10 cellular contexts compared by ENCODE assay signal in the genomic region with DNA sequence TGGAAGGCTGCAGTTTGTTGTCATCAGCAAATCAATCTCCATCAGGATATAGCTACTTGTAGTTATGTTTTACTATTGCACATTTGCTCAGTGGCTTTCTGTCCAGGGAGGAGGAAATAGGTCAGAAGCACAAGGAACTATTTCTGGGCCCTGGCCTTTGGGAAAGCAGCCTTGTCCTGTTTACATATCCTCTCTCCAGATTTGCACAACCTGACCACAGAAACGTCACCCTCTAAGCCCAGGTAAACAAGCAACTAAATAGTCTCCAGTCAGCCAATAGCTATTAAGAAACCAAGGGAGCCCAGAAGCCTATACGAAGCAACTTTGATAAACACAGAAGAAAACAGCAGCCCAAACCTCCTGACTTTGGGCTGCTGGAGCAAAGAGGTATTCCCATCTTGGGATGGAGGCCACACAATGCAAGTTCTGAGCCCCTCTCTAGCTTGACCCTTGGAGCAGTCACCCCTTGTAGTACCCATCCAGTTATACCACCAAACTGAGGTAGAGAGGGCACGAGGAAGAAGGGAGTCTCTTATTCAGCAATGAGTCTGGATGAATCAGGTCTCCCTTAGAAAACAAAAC. TPM values are rescaled to one million over a fixed set of nuclear protein-coding genes. Genes with fewer than 3 reads are reported as not detected.
DNase-seq lines count a peak whose midpoint lies in the region; ATAC-seq, FAIRE-seq and TF ChIP-seq lines count a peak whose summit lies in the region.
"Had no signal": no experiment of that assay in that cellular context is flagged by ENCODE, and none has a peak within 500 bp of the region (broad histone marks: within the 10 kb centered on the region; RNA-seq: fewer than 3 reads in every experiment).

No MANE protein-coding gene starts in this region.

- DNase-seq in HT-29 (ENCODE audit: low spot score), result peak; percentile 71
- peak; percentile 88 for DNase-seq in amniotic epithelial cell (ENCODE audit: low read depth)
- peak; percentile 68 for DNase-seq in HepG2 (ENCODE audit: low spot score)
- DNase-seq in H7, result no peak
- DNase-seq in NCI-H2081 (lab: John Stamatoyannopoulos, UW), result no peak
- DNase-seq in activated T-cell treated with anti-CD3 and anti-CD28 coated beads, Interleukin-2, amount 50 U/mL, for 24 hours, result no peak
- DNase-seq in NCI-H748 (lab: John Stamatoyannopoulos, UW; ENCODE audit: unreplicated experiment), result no peak
- DNase-seq: nucleus accumbens had no signal

- peaks cover 75% of the 10 kb centered on the region for H3K4me1 ChIP-seq in HepG2 (ENCODE audit: insufficient read depth, low read length)
- H3K4me1 ChIP-seq in stomach smooth muscle (ENCODE audit: control insufficient read depth, insufficient read depth, low read length), result peaks cover 45% of the 10 kb centered on the region

- H3K9ac ChIP-seq in HepG2 (ENCODE audit: insufficient read depth, low read depth, low read length) (0 out of 2 replicates have a peak overlapping the region, but pooled peaks have one; percentile 3), stomach smooth muscle (ENCODE audit: low read length in 2 of 2) (no peak overlapping the region)

- TF ChIP-seq RAD21 in HepG2 (CRISPR knock-in tag; IDR thresholded peaks at IDR 0.05), result no peak

- H3K4me2 ChIP-seq in HepG2 (ENCODE audit: low read depth, low read length), result peak overlapping the region; percentile 97

- ATAC-seq in HepG2, result no peak

- no peaks in the 10 kb centered on the region; a peak in 1 of 5 replicates for H3K27me3 ChIP-seq in HepG2 (ENCODE audit: control insufficient read depth in 1 of 2, insufficient read depth in 2 of 2, low read length in 2 of 2)
- no peaks in the 10 kb centered on the region for H3K27me3 ChIP-seq in stomach smooth muscle (ENCODE audit: control insufficient read depth in 1 of 2, insufficient read depth in 2 of 2, low read length in 2 of 2)
- no peaks in the 10 kb centered on the region for H3K27me3 ChIP-seq in H7 (ENCODE audit: control insufficient read depth, insufficient read depth, low read length)
- H3K27me3 ChIP-seq: tibial nerve had no signal

- H3K79me2 ChIP-seq in HepG2 (ENCODE audit: insufficient read depth, low read length), result peaks cover 22% of the 10 kb centered on the region

- intact Hi-C loops in HepG2 (cut with micrococcal nuclease; ENCODE audit: unreplicated experiment), result loop anchor here (5.0 kb wide), 1 partner anchor 43 kb away; no protein-coding TSS in a partner anchor

- H2AFZ ChIP-seq in HepG2 (ENCODE audit: low read length), result no peak overlapping the region

- BruUV-seq in HepG2 (replicated peaks; lab: Mats Ljungman, UMichigan), result no TSS peak

- TF ChIP-seq EP300 in HepG2 (IDR thresholded peaks at IDR 0.05; ENCODE audit: low read depth in 2 of 2, low read length in 2 of 2) (peak in 1 of 2 experiments; percentile 52; a peak in 2 of 4 replicates), HepG2 (CRISPR knock-in tag; IDR thresholded peaks at IDR 0.05; ENCODE audit: borderline replicate concordance) (peak; percentile 39; the same call in 1 of the 2 replicates)

- WGBS in HepG2 (ENCODE audit: low lambda C conversion rate), result 24% methylated on average over 3 of the region's 3 CpGs

- TF ChIP-seq CTCF in HepG2 (CRISPR knock-in tag; IDR thresholded peaks at IDR 0.05), result no peak

- H3K9me3 ChIP-seq in HepG2 (ENCODE audit: low read length), result no peaks in the 10 kb centered on the region
- H3K9me3 ChIP-seq in stomach smooth muscle (ENCODE audit: control insufficient read depth in 2 of 2, low read length in 2 of 2), result no peaks in the 10 kb centered on the region
- H3K9me3 ChIP-seq: tibial nerve had no signal

- POLR2A ChIA-PET in HepG2 (lab: Yijun Ruan, JAX), result no interaction called here

- in situ Hi-C loops in HepG2 (cut with HindIII; ENCODE audit: extremely low pct_ligation_motif_present, low pct_unique_long_range_greater_than_20kb), result no loop called here

- H3K27me3 Mint-ChIP-seq in activated T-cell treated with anti-CD3 and anti-CD28 coated beads, Interleukin-2, amount 50 U/mL, for 24 hours, result no peaks in the 10 kb centered on the region

- H3K4me1 Mint-ChIP-seq in activated T-cell treated with anti-CD3 and anti-CD28 coated beads, Interleukin-2, amount 50 U/mL, for 24 hours (ENCODE audit: low read depth), result peaks cover 29% of the 10 kb centered on the region

- TF ChIP-seq POLR2A in HepG2 (IDR thresholded peaks at IDR 0.05; ENCODE audit: insufficient read depth in 1 of 2, low read depth in 2 of 2, low read length in 2 of 2), result no peak

- no peak overlapping the region for H3K27ac Mint-ChIP-seq in activated T-cell treated with anti-CD3 and anti-CD28 coated beads, Interleukin-2, amount 50 U/mL, for 24 hours

- H4K20me1 ChIP-seq in HepG2 (ENCODE audit: insufficient read depth, low read length), result peaks cover 15% of the 10 kb centered on the region

- no peaks in the 10 kb centered on the region for H3K9me3 Mint-ChIP-seq in activated T-cell treated with anti-CD3 and anti-CD28 coated beads, Interleukin-2, amount 50 U/mL, for 24 hours

- H3K4me3 Mint-ChIP-seq in activated T-cell treated with anti-CD3 and anti-CD28 coated beads, Interleukin-2, amount 50 U/mL, for 24 hours, result no peak overlapping the region

- CTCF ChIA-PET in HepG2 (lab: Yijun Ruan, JAX; ENCODE audit: low intra/inter-chr PET ratio, low total read pairs), result no interaction called here

- H3K4me3 ChIP-seq in HepG2 (replicated peaks in 1 of 3; ENCODE audit: insufficient read depth in 1 of 3, low read depth in 2 of 3, low read length in 3 of 3) (no peak overlapping the region), stomach smooth muscle (ENCODE audit: low read length in 2 of 2) (peak overlapping the region in 1 of 2 donors; percentile 15), H7 (ENCODE audit: insufficient read depth, low read depth, low read length) (no peak overlapping the region)
- H3K4me3 ChIP-seq: tibial nerve had no signal

- H3K27ac ChIP-seq in HepG2 (ENCODE audit: extremely low read length, insufficient read depth, low read length), result peak overlapping the region; percentile 36
- H3K27ac ChIP-seq in stomach smooth muscle (ENCODE audit: low read length), result peak overlapping the region; percentile 100

- peaks cover 27% of the 10 kb centered on the region for H3K36me3 Mint-ChIP-seq in activated T-cell treated with anti-CD3 and anti-CD28 coated beads, Interleukin-2, amount 50 U/mL, for 24 hours (ENCODE audit: low read depth)

- H3K36me3 ChIP-seq in HepG2 (replicated peaks in 1 of 2; ENCODE audit: control insufficient read depth in 1 of 2, insufficient read depth in 2 of 2, low read length in 2 of 2), result no peaks in the 10 kb centered on the region
- no peaks in the 10 kb centered on the region for H3K36me3 ChIP-seq in stomach smooth muscle (ENCODE audit: control insufficient read depth in 2 of 2, insufficient read depth in 2 of 2, low read length in 2 of 2)
- H3K36me3 ChIP-seq in H7 (replicated peaks; ENCODE audit: control insufficient read depth, insufficient read depth, low read length), result no peaks in the 10 kb centered on the region
- H3K36me3 ChIP-seq: tibial nerve had no signal

- no peak for FAIRE-seq in HepG2 (lab: Jason Lieb, UNC)

RNA-seq across cellular contexts. Expression of gene FEM1B, which starts 2.3 kb away (rescaled TPM):
- total RNA-seq in HT-29 (2014; rRNA removed; shearing (Covaris generic)), result 22.0 and 23.6 TPM in 2 replicates
- 38.1 and 41.2 TPM in 2 replicates for total RNA-seq in HepG2 (2016; rRNA removed; fragmentation: Illumina TruSeq; extraction: Trizol)
- total RNA-seq in HepG2 (2016; cell fraction: cytosol; rRNA removed; fragmentation: Illumina TruSeq; extraction: Trizol; ENCODE audit: low read depth), result 1.8 and 3.1 TPM in 2 replicates
- total RNA-seq in HepG2 (2016; cell fraction: insoluble cytoplasmic fraction; rRNA removed; fragmentation: Illumina TruSeq; extraction: Trizol), result 30.7 and 45.0 TPM in 2 replicates
- total RNA-seq in HepG2 (2016; cell fraction: membrane; rRNA removed; fragmentation: Illumina TruSeq; extraction: Trizol), result 14.6 and 17.1 TPM in 2 replicates
- total RNA-seq in HepG2 (2016; cell fraction: nucleus; rRNA removed; fragmentation: Illumina TruSeq; extraction: Trizol), result 28.2 and 28.4 TPM in 2 replicates
- 40.0 and 40.3 TPM in 2 replicates for polyA plus RNA-seq in HepG2 (2011; rRNA removed)
- 19.1 and 23.6 TPM in 2 replicates for polyA plus RNA-seq in HepG2 (2011; cell fraction: cytosol; rRNA removed)
- polyA plus RNA-seq in HepG2 (2011; cell fraction: nucleus; rRNA removed), result 21.4 and 22.7 TPM in 2 replicates
- polyA plus RNA-seq in HepG2 (2012), result 16.6 and 17.3 TPM in 2 replicates
- polyA plus RNA-seq in HepG2 (2016; cell fraction: cytosol; fragmentation: Illumina TruSeq; extraction: Trizol; ENCODE audit: low read depth), result 0.72 and 0.80 TPM in 2 replicates
- polyA plus RNA-seq in HepG2 (2016; cell fraction: insoluble cytoplasmic fraction; fragmentation: Illumina TruSeq; extraction: Trizol; ENCODE audit: low read depth), result 19.0 and 20.2 TPM in 2 replicates
- 4.2 and 4.6 TPM in 2 replicates for polyA plus RNA-seq in HepG2 (2016; cell fraction: membrane; fragmentation: Illumina TruSeq; extraction: Trizol; ENCODE audit: low read depth)
- 19.1 and 25.5 TPM in 2 replicates for polyA plus RNA-seq in HepG2 (2016; cell fraction: nucleus; fragmentation: Illumina TruSeq; extraction: Trizol; ENCODE audit: insufficient read depth, low read depth)
- 110 and 233 TPM in 2 replicates for polyA minus RNA-seq in HepG2 (2011; rRNA and poly(A)+ RNA removed; ENCODE audit: low replicate concordance)
- 70.9 and 90.9 TPM in 2 replicates for polyA minus RNA-seq in HepG2 (2011; cell fraction: cytosol; rRNA and poly(A)+ RNA removed)
- 58.1 and 77.1 TPM in 2 replicates for polyA minus RNA-seq in HepG2 (2011; cell fraction: nucleus; rRNA and poly(A)+ RNA removed)
- 78.4 and 91.7 TPM in 2 replicates for total RNA-seq in H7 (2014; rRNA removed; shearing (Covaris generic))

RNA-seq across cellular contexts. Expression of gene CLN6, which starts 45.7 kb away (rescaled TPM):
- total RNA-seq in HT-29 (2014; rRNA removed; shearing (Covaris generic)), result 113 and 122 TPM in 2 replicates
- total RNA-seq in HepG2 (2016; rRNA removed; fragmentation: Illumina TruSeq; extraction: Trizol), result 11.1 and 27.1 TPM in 2 replicates
- 8.6 and 9.6 TPM in 2 replicates for total RNA-seq in HepG2 (2016; cell fraction: cytosol; rRNA removed; fragmentation: Illumina TruSeq; extraction: Trizol; ENCODE audit: low read depth)
- 11.8 and 24.4 TPM in 2 replicates for total RNA-seq in HepG2 (2016; cell fraction: insoluble cytoplasmic fraction; rRNA removed; fragmentation: Illumina TruSeq; extraction: Trizol)
- 21.8 and 24.8 TPM in 2 replicates for total RNA-seq in HepG2 (2016; cell fraction: membrane; rRNA removed; fragmentation: Illumina TruSeq; extraction: Trizol)
- total RNA-seq in HepG2 (2016; cell fraction: nucleus; rRNA removed; fragmentation: Illumina TruSeq; extraction: Trizol), result 26.2 and 36.2 TPM in 2 replicates
- 24.9 and 26.6 TPM in 2 replicates for polyA plus RNA-seq in HepG2 (2011; rRNA removed)
- polyA plus RNA-seq in HepG2 (2011; cell fraction: cytosol; rRNA removed), result 16.8 and 20.7 TPM in 2 replicates
- polyA plus RNA-seq in HepG2 (2011; cell fraction: nucleus; rRNA removed), result 31.9 and 38.5 TPM in 2 replicates
- 11.0 and 11.8 TPM in 2 replicates for polyA plus RNA-seq in HepG2 (2012)
- 12.8 and 17.1 TPM in 2 replicates for polyA plus RNA-seq in HepG2 (2016; cell fraction: cytosol; fragmentation: Illumina TruSeq; extraction: Trizol; ENCODE audit: low read depth)
- 18.2 and 20.3 TPM in 2 replicates for polyA plus RNA-seq in HepG2 (2016; cell fraction: insoluble cytoplasmic fraction; fragmentation: Illumina TruSeq; extraction: Trizol; ENCODE audit: low read depth)
- polyA plus RNA-seq in HepG2 (2016; cell fraction: membrane; fragmentation: Illumina TruSeq; extraction: Trizol; ENCODE audit: low read depth), result 26.1 and 27.9 TPM in 2 replicates
- polyA plus RNA-seq in HepG2 (2016; cell fraction: nucleus; fragmentation: Illumina TruSeq; extraction: Trizol; ENCODE audit: insufficient read depth, low read depth), result 66.1 and 79.6 TPM in 2 replicates
- 97.2 and 431 TPM in 2 replicates for polyA minus RNA-seq in HepG2 (2011; rRNA and poly(A)+ RNA removed; ENCODE audit: low replicate concordance)
- polyA minus RNA-seq in HepG2 (2011; cell fraction: cytosol; rRNA and poly(A)+ RNA removed), result 10.3 and 11.8 TPM in 2 replicates
- 22.3 and 29.9 TPM in 2 replicates for polyA minus RNA-seq in HepG2 (2011; cell fraction: nucleus; rRNA and poly(A)+ RNA removed)
- 32.5 and 33.7 TPM in 2 replicates for total RNA-seq in H7 (2014; rRNA removed; shearing (Covaris generic))

Comparison
In these comparisons a context has a peak if more than half of its experiments do, and no peak if none do; other contexts are left out.
1. DNase-seq: peak in HT-29 (single experiment), amniotic epithelial cell (single experiment) and HepG2 (single experiment); none in H7 (single experiment), NCI-H2081 (0 of 2), activated T-cell treated with anti-CD3 and anti-CD28 coated beads, Interleukin-2, amount 50 U/mL, for 24 hours (single experiment) and NCI-H748 (single experiment).